ENCODE assay signal across 16 cellular contexts in the genomic region with DNA sequence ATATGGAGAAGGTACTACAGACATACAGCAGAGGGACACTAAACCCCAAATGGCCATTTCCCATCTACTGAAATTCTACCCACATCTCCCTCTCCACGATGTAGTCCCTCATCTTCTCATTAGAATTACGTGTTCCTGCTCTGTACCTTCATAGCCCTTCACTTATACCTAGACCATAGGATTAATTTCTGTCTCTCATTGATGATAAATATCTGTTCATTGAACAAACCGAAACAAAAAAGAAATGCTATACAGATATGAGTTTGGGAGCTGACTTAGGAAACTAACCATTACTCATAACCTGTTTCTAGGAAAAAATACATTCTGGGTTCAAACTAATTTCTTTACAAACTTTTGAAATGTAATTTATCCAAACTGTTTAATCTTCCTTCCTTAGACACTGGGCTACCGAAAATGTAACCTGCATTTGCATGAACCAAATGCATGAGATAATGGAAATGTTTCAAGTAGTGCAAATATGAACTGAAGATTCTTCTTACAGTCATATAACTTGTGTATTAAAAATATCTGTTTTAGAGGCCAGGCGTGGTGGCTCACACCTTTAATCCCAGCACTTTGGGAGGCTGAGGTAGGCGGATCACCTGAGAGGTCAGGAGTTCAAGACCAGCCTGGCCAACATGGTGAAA.
"Had no signal": no experiment of that assay in that cellular context is flagged by ENCODE, and none has a peak within 500 bp of the region (broad histone marks: within the 10 kb centered on the region; RNA-seq: fewer than 3 reads in every experiment).

No MANE protein-coding gene starts in this region.

- H3K27me3 ChIP-seq: neutrophil, pancreas, right lobe of liver had no signal

- H3K4me1 ChIP-seq: lower lobe of right lung, pancreas, right lobe of liver had no signal

- H3K27ac ChIP-seq: lower lobe of right lung, neutrophil, pancreas, right lobe of liver had no signal

- H3K4me3 ChIP-seq: lower lobe of right lung, pancreas, right lobe of liver had no signal

- H3K9ac ChIP-seq: SK-N-SH had no signal

- H3K9me3 Mint-ChIP-seq: natural killer cell; stimulated activated memory B cell treated with anti-CD40 and anti-IgM and Interleukin-4, amounts not matched to agents 10 μg/mL and 1 μg/mL and 100 μg/mL, for 72 hours; T-helper 2 cell treated with Interferon-gamma antibody and Interleukin-4, amounts not matched to agents 5 μg/mL and 100 μg/mL, for 36 hours had no signal

- H3K9me3 ChIP-seq: lower lobe of right lung, neutrophil, pancreas, right lobe of liver, SK-N-SH had no signal

- H3K4me3 Mint-ChIP-seq: natural killer cell; stimulated activated memory B cell treated with anti-CD40 and anti-IgM and Interleukin-4, amounts not matched to agents 10 μg/mL and 1 μg/mL and 100 μg/mL, for 72 hours; T-helper 2 cell treated with Interferon-gamma antibody and Interleukin-4, amounts not matched to agents 5 μg/mL and 100 μg/mL, for 36 hours had no signal

- H3K36me3 ChIP-seq: lower lobe of right lung, neutrophil, pancreas, right lobe of liver had no signal

- H3K27me3 Mint-ChIP-seq: stimulated activated memory B cell treated with anti-CD40 and anti-IgM and Interleukin-4, amounts not matched to agents 10 μg/mL and 1 μg/mL and 100 μg/mL, for 72 hours had no signal

- ATAC-seq: left colon; lower lobe of right lung; natural killer cell; pancreas; right lobe of liver; stimulated activated memory B cell treated with anti-CD40 and anti-IgM and Interleukin-4, amounts not matched to agents 10 μg/mL and 1 μg/mL and 100 μg/mL, for 72 hours had no signal

- H3K36me3 Mint-ChIP-seq: natural killer cell had no signal

- H3K27ac Mint-ChIP-seq: natural killer cell; stimulated activated memory B cell treated with anti-CD40 and anti-IgM and Interleukin-4, amounts not matched to agents 10 μg/mL and 1 μg/mL and 100 μg/mL, for 72 hours had no signal

- DNase-seq: activated CD4-positive, alpha-beta T cell treated with anti-CD3 and anti-CD28 coated beads, Interleukin-2, amount 50 U/mL, for 1 hour; activated naive CD4-positive, alpha-beta T cell; cerebellar nuclear complex; cortex of kidney; hypothalamus; islet precursor cell; left colon; lower lobe of right lung; natural killer cell; pancreas; right lobe of liver; SK-N-SH; stimulated activated CD4-positive, alpha-beta T cell treated with anti-CD3 and anti-CD28 coated beads, Interleukin-4, amount 100 ng/mL, for 24 hours had no signal

- H3K4me1 Mint-ChIP-seq: natural killer cell had no signal
